In genomic region chr2:28252308-28252707, GRCh38 we compare ENCODE assay signal across 13 cellular contexts.
DNase-seq lines count a peak whose midpoint lies in the region; ATAC-seq, FAIRE-seq and TF ChIP-seq lines count a peak whose summit lies in the region.
"Had no signal": no experiment of that assay in that cellular context is flagged by ENCODE, and none has a peak within 500 bp of the region (broad histone marks: within the 10 kb centered on the region; RNA-seq: fewer than 3 reads in every experiment).

No MANE protein-coding gene starts in this region.

- in situ Hi-C loops in GM13977 (cut with MboI; ENCODE audit: low pct_unique_long_range_greater_than_20kb, low sequenced_read_pairs, unreplicated experiment): no loop called here
- in situ Hi-C loops in GM12878 (cut with MboI): no loop called here

- intact Hi-C loops in GM12878 (cut with micrococcal nuclease; ENCODE audit: unreplicated experiment): no loop called here

- CTCF ChIA-PET in GM12878 (lab: Yijun Ruan, JAX): no interaction called here

- H3K4me1 ChIP-seq in GM12878 (ENCODE audit: control insufficient read depth, insufficient read depth, low read length): peaks cover 7% of the 10 kb centered on the region; the same call in 1 of the 2 replicates
- no peaks in the 10 kb centered on the region for H3K4me1 ChIP-seq in Peyer's patch

- H3K9me3 ChIP-seq in GM12878 (replicated peaks; ENCODE audit: control insufficient read depth, insufficient read depth, low read length) (no peaks in the 10 kb centered on the region), Peyer's patch (no peaks in the 10 kb centered on the region)
- H3K9me3 ChIP-seq: esophagus squamous epithelium, tibial nerve had no signal

- TF ChIP-seq EP300 in GM12878 (IDR thresholded peaks at IDR 0.05; ENCODE audit: borderline replicate concordance in 1 of 2, control insufficient read depth in 1 of 2, low read depth in 2 of 2, low read length in 2 of 2): peak in 1 of 2 experiments; percentile 52; a peak in 1 of 4 replicates

- H3K9ac ChIP-seq in GM12878 (ENCODE audit: control insufficient read depth, insufficient read depth, low read length): no peak overlapping the region

- H2AFZ ChIP-seq in GM12878 (ENCODE audit: control insufficient read depth, low read depth, low read length): no peak overlapping the region

- no TSS peak for BruUV-seq in GM12878 (replicated peaks; lab: Mats Ljungman, UMichigan)

- TF ChIP-seq POLR2A in GM12878 (IDR thresholded peaks at IDR 0.05; ENCODE audit: low read depth, low read length): no peak
- TF ChIP-seq POLR2A in Peyer's patch (IDR thresholded peaks at IDR 0.05): no peak

- no peak overlapping the region for H3K4me2 ChIP-seq in GM12878 (ENCODE audit: control insufficient read depth, insufficient read depth)

- H3K27ac ChIP-seq in GM12878 (ENCODE audit: control insufficient read depth, insufficient read depth) (no peak overlapping the region), Peyer's patch (no peak overlapping the region)
- H3K27ac ChIP-seq: esophagus squamous epithelium, tibial nerve had no signal

- H3K36me3 ChIP-seq in GM12878 (ENCODE audit: control insufficient read depth in 2 of 2, insufficient read depth in 2 of 2, low read length in 1 of 2) (no peaks in the 10 kb centered on the region), Peyer's patch (no peaks in the 10 kb centered on the region), H7 (replicated peaks; ENCODE audit: control insufficient read depth, insufficient read depth, low read length) (no peaks in the 10 kb centered on the region)
- H3K36me3 ChIP-seq: esophagus squamous epithelium, tibial nerve had no signal

- 0% methylated on average over 2 of the region's 2 CpGs for WGBS in GM12878 (ENCODE audit: insufficient coverage, insufficient replicate concordance, low lambda C conversion rate, missing lambda C conversion rate)

- H4K20me1 ChIP-seq in GM12878 (ENCODE audit: control insufficient read depth, insufficient read depth): no peaks in the 10 kb centered on the region

- H3K4me3 ChIP-seq in GM12878 (no peak overlapping the region), Peyer's patch (no peak overlapping the region), H7 (ENCODE audit: insufficient read depth, low read depth, low read length) (no peak overlapping the region)
- H3K4me3 ChIP-seq: esophagus squamous epithelium, tibial nerve had no signal

- RAD21 ChIA-PET in GM12878 (lab: Charles Lee; ENCODE audit: unreplicated experiment): interaction anchor here (0.9 to 1.0 kb wide), 2 partner anchors 19 to 23 kb away, joined by 3 to 4 read pairs; no protein-coding TSS in a partner anchor

- DNase-seq in GM13977 (ENCODE audit: low spot score): peak; percentile 55
- peak; percentile 46 for DNase-seq in GM12878 (ENCODE audit: low read depth, low spot score)
- DNase-seq in Peyer's patch: no peak
- DNase-seq in H7: no peak
- DNase-seq in NCI-H187 treated with DMSO at 0.1 percent for 48 hours (lab: John Stamatoyannopoulos, UW): no peak
- DNase-seq in DMS53 (lab: John Stamatoyannopoulos, UW): no peak
- DNase-seq: DMS153, esophagus squamous epithelium, left ventricle myocardium superior, NCI-H1694 treated with DMSO at 0.1 percent for 48 hours had no signal

- TF ChIP-seq CTCF in GM13977 (IDR thresholded peaks at IDR 0.05; ENCODE audit: extremely low read depth, insufficient read depth, missing control alignments) (no peak), GM12878 (IDR thresholded peaks at IDR 0.05 in 2 of 3, conservative IDR thresholded peaks at IDR 0.05 in 1 of 3; ENCODE audit: control insufficient read depth in 2 of 3, extremely low read depth in 1 of 3, insufficient read depth in 1 of 3, low read depth in 3 of 3, low read length in 3 of 3) (no peak), Peyer's patch (IDR thresholded peaks at IDR 0.05) (no peak)

- POLR2A ChIA-PET in GM12878 (lab: Charles Lee): interaction anchor here (0.5 kb wide), 1 partner anchor 27 kb away, joined by 3 read pairs; no protein-coding TSS in a partner anchor

- H3K27me3 ChIP-seq in GM12878 (replicated peaks in 1 of 2; ENCODE audit: control insufficient read depth in 2 of 2, insufficient read depth in 2 of 2, low read length in 1 of 2) (no peaks in the 10 kb centered on the region), Peyer's patch (no peaks in the 10 kb centered on the region), H7 (ENCODE audit: control insufficient read depth, insufficient read depth, low read length) (no peaks in the 10 kb centered on the region)
- H3K27me3 ChIP-seq: esophagus squamous epithelium, tibial nerve had no signal

- no peaks in the 10 kb centered on the region for H3K79me2 ChIP-seq in GM12878 (ENCODE audit: control insufficient read depth, insufficient read depth, low read length)

- FAIRE-seq in GM12878 (lab: Jason Lieb, UNC): peak; percentile 75

- peak; percentile 70 for ATAC-seq in GM21360 (IDR thresholded peaks at IDR 0.05; ENCODE audit: unreplicated experiment)
- peak; percentile 91 for ATAC-seq in HG03196 (IDR thresholded peaks at IDR 0.05; ENCODE audit: unreplicated experiment)
- ATAC-seq in GM12878: peak; percentile 98
- ATAC-seq: left ventricle myocardium superior had no signal

- TF ChIP-seq RAD21 in GM12878 (IDR thresholded peaks at IDR 0.05; ENCODE audit: insufficient read depth, low read depth, low read length): no peak

- SMC1A ChIA-PET in GM12878 (lab: Charles Lee; ENCODE audit: uncharacterized antibody, unreplicated experiment): interaction anchor here (0.7 to 1.5 kb wide), 3 partner anchors 23 to 90 kb away, joined by 3 read pairs; no protein-coding TSS in a partner anchor

TF ChIP-seq in GM12878, 131 proteins besides CTCF, POLR2A, EP300 and RAD21 (continues in another document):
- TF ChIP-seq TCF3 (IDR thresholded peaks at IDR 0.05; ENCODE audit: borderline replicate concordance, insufficient read depth, low read depth, low read length) (no peak), IRF4 (IDR thresholded peaks at IDR 0.05; ENCODE audit: low read depth, low read length) (peak; percentile 68), RUNX3 (IDR thresholded peaks at IDR 0.05; ENCODE audit: low read length) (peak; percentile 86), BHLHE40 (IDR thresholded peaks at IDR 0.05; ENCODE audit: borderline replicate concordance in 1 of 2, low read depth in 2 of 2, low read length in 1 of 2) (peak in 1 of 2 experiments; percentile 55; a peak in 2 of 4 replicates), ZNF384 (IDR thresholded peaks at IDR 0.05; ENCODE audit: borderline replicate concordance, low read depth, low read length) (no peak), JUND (IDR thresholded peaks at IDR 0.05; ENCODE audit: low read depth, low read length) (peak; percentile 60; the same call in 1 of the 2 replicates), DPF2 (IDR thresholded peaks at IDR 0.05) (0 out of 2 replicates have a peak, but pooled peaks have one; percentile 33), MTA2 (IDR thresholded peaks at IDR 0.05; ENCODE audit: low read depth) (peak; percentile 50; the same call in 1 of the 2 replicates), RELA (IDR thresholded peaks at IDR 0.05; ENCODE audit: borderline replicate concordance, partially characterized antibody) (no peak), ETV6 (conservative IDR thresholded peaks at IDR 0.05 in 1 of 2, IDR thresholded peaks at IDR 0.05 in 1 of 2; ENCODE audit: borderline replicate concordance in 1 of 2, low read depth in 1 of 2) (peak in 1 of 2 experiments; percentile 58; a peak in 1 of 4 replicates), EED (IDR thresholded peaks at IDR 0.05; ENCODE audit: low read depth) (peak; percentile 70), IKZF2 (IDR thresholded peaks at IDR 0.05) (peak; percentile 79 to 83; a peak in 3 of 4 replicates), CEBPB (IDR thresholded peaks at IDR 0.05; ENCODE audit: borderline replicate concordance in 1 of 2, low read depth in 2 of 2, low read length in 2 of 2) (peak in 1 of 2 experiments; percentile 31; a peak in 1 of 4 replicates)
- TF ChIP-seq, protein P1, sequence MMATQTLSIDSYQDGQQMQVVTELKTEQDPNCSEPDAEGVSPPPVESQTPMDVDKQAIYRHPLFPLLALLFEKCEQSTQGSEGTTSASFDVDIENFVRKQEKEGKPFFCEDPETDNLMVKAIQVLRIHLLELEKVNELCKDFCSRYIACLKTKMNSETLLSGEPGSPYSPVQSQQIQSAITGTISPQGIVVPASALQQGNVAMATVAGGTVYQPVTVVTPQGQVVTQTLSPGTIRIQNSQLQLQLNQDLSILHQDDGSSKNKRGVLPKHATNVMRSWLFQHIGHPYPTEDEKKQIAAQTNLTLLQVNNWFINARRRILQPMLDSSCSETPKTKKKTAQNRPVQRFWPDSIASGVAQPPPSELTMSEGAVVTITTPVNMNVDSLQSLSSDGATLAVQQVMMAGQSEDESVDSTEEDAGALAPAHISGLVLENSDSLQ (IDR thresholded peaks at IDR 0.05): no peak
- TF ChIP-seq, protein P2, sequence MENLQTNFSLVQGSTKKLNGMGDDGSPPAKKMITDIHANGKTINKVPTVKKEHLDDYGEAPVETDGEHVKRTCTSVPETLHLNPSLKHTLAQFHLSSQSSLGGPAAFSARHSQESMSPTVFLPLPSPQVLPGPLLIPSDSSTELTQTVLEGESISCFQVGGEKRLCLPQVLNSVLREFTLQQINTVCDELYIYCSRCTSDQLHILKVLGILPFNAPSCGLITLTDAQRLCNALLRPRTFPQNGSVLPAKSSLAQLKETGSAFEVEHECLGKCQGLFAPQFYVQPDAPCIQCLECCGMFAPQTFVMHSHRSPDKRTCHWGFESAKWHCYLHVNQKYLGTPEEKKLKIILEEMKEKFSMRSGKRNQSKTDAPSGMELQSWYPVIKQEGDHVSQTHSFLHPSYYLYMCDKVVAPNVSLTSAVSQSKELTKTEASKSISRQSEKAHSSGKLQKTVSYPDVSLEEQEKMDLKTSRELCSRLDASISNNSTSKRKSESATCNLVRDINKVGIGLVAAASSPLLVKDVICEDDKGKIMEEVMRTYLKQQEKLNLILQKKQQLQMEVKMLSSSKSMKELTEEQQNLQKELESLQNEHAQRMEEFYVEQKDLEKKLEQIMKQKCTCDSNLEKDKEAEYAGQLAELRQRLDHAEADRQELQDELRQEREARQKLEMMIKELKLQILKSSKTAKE (IDR thresholded peaks at IDR 0.05; ENCODE audit: low read depth, poor library complexity, severe bottlenecking): peak; percentile 49
- TF ChIP-seq, protein P3, sequence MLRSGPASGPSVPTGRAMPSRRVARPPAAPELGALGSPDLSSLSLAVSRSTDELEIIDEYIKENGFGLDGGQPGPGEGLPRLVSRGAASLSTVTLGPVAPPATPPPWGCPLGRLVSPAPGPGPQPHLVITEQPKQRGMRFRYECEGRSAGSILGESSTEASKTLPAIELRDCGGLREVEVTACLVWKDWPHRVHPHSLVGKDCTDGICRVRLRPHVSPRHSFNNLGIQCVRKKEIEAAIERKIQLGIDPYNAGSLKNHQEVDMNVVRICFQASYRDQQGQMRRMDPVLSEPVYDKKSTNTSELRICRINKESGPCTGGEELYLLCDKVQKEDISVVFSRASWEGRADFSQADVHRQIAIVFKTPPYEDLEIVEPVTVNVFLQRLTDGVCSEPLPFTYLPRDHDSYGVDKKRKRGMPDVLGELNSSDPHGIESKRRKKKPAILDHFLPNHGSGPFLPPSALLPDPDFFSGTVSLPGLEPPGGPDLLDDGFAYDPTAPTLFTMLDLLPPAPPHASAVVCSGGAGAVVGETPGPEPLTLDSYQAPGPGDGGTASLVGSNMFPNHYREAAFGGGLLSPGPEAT (IDR thresholded peaks at IDR 0.05; ENCODE audit: low read depth): peak; percentile 58; the same call in 1 of the 2 replicates

Comparison
In these comparisons a context has a peak if more than half of its experiments do, and no peak if none do; other contexts are left out.
1. DNase-seq: peak in GM13977 (single experiment) and GM12878 (single experiment); none in Peyer's patch (0 of 3), H7 (single experiment), NCI-H187 treated with DMSO at 0.1 percent for 48 hours (single experiment) and DMS53 (single experiment).
2. Peak in every context shown above with its lines, with median percentiles within 50 percentile points of each other: ATAC-seq.